In genomic region chr2:188077757-188078156, GRCh38 we compare ENCODE assay signal across 38 cellular contexts.
"Had no signal": no experiment of that assay in that cellular context is flagged by ENCODE, and none has a peak within 500 bp of the region (broad histone marks: within the 10 kb centered on the region; RNA-seq: fewer than 3 reads in every experiment).

No MANE protein-coding gene starts in this region.

- H3K4me3 Mint-ChIP-seq: activated B cell treated with CpG ODN at 0.5 μM for 24 hours; activated CD4-positive, alpha-beta memory T cell treated with anti-CD3 and anti-CD28 coated beads for 36 hours; activated CD4-positive, alpha-beta T cell treated with anti-CD3 and anti-CD28 coated beads, Interleukin-2, amount 10 ng/mL, durations not matched to agents 24 days and 14 days; activated CD8-positive, alpha-beta T cell treated with anti-CD3 and anti-CD28 coated beads for 36 hours; activated naive CD4-positive, alpha-beta T cell treated with anti-CD3 and anti-CD28 coated beads for 36 hours; activated naive CD8-positive, alpha-beta T cell treated with anti-CD3 and anti-CD28 coated beads for 36 hours; activated T-cell treated with anti-CD3 and anti-CD28 coated beads, Interleukin-2, amount 50 U/mL, for 4 hours; activated T-cell treated with anti-CD3 and anti-CD28 coated beads, Interleukin-2, amount 50 U/mL, for 72 hours; activated T-helper 1 cell treated with anti-CD3 and anti-CD28 coated beads, Interleukin-12 subunit alpha, Interleukin-12 subunit beta, Interleukin-2, Interleukin-4 antibody, amounts not matched to agents 30 ng/mL and 10 ng/mL and 1 ng/mL, durations not matched to agents 14 hours and 24 hours and 36 hours; activated T-helper 17 cell treated with anti-CD3 and anti-CD28 coated beads, Interleukin-2, amount 50 U/mL, for 72 hours; central memory CD8-positive, alpha-beta T cell; T-helper 1 cell treated with Interleukin-12 subunit alpha and Interleukin-12 subunit beta and Interleukin-4 antibody, amounts not matched to agents 30 μg/mL and 1 μg/mL, for 36 hours; T-helper 2 cell treated with Interferon-gamma antibody and Interleukin-4, amounts not matched to agents 5 μg/mL and 100 μg/mL, for 36 hours had no signal

- FAIRE-seq: bronchial epithelial cell, TTC549 had no signal

- H3K36me3 Mint-ChIP-seq: activated CD4-positive, alpha-beta memory T cell treated with anti-CD3 and anti-CD28 coated beads for 36 hours; activated naive CD8-positive, alpha-beta T cell treated with anti-CD3 and anti-CD28 coated beads for 36 hours; brain had no signal

- H3K9me3 ChIP-seq: adrenal gland had no signal

- DNase-seq: activated B cell treated with CpG ODN at 0.5 μM for 24 hours; activated CD4-positive, alpha-beta memory T cell treated with anti-CD3 and anti-CD28 coated beads for 36 hours; activated CD4-positive, alpha-beta T cell treated with anti-CD3 and anti-CD28 coated beads for 4 hours; activated CD4-positive, alpha-beta T cell treated with anti-CD3 and anti-CD28 coated beads, Interleukin-2, amount 10 ng/mL, durations not matched to agents 24 days and 14 days; activated CD4-positive, alpha-beta T cell treated with anti-CD3 and anti-CD28 coated beads, Interleukin-2, amount 50 U/mL, for 1 hour; activated CD4-positive, alpha-beta T cell treated with anti-CD3 and anti-CD28 coated beads, Interleukin-2, amount 50 U/mL, for 4 hours; activated CD4-positive, CD25-positive, alpha-beta regulatory T cell treated with anti-CD3 and anti-CD28 coated beads, Interleukin-2, amount 50 U/mL, for 72 hours; activated CD8-positive, alpha-beta memory T cell treated with anti-CD3 and anti-CD28 coated beads, Interleukin-2, amount 50 U/mL, for 4 hours; activated CD8-positive, alpha-beta T cell treated with anti-CD3 and anti-CD28 coated beads for 36 hours; activated effector memory CD4-positive, alpha-beta T cell treated with anti-CD3 and anti-CD28 coated beads, Interleukin-2, amount 50 U/mL, for 16 hours; activated gamma-delta T cell treated with Interleukin-2 at 50 U/mL for 16 hours; activated naive CD4-positive, alpha-beta T cell; activated naive CD4-positive, alpha-beta T cell treated with anti-CD3 and anti-CD28 coated beads for 36 hours; activated naive CD4-positive, alpha-beta T cell treated with anti-CD3 and anti-CD28 coated beads, Interleukin-2, amount 50 U/mL, for 16 hours; activated naive CD8-positive, alpha-beta T cell treated with anti-CD3 and anti-CD28 coated beads for 36 hours; activated T-cell treated with anti-CD3 and anti-CD28 coated beads for 4 hours; activated T-cell treated with anti-CD3 and anti-CD28 coated beads, Interleukin-2, amount 50 U/mL, for 1 hour; activated T-cell treated with anti-CD3 and anti-CD28 coated beads, Interleukin-2, amount 50 U/mL, for 4 hours; activated T-cell treated with anti-CD3 and anti-CD28 coated beads, Interleukin-2, amount 50 U/mL, for 72 hours; adrenal gland; amygdala; anterior cingulate cortex; caudate nucleus; cerebellar nuclear complex; T-helper 2 cell; T-helper 9 cell had no signal

- H3K4me1 ChIP-seq: adrenal gland, ascending aorta had no signal

- H3K27me3 Mint-ChIP-seq: activated B cell treated with CpG ODN at 0.5 μM for 24 hours; activated CD4-positive, alpha-beta memory T cell treated with anti-CD3 and anti-CD28 coated beads for 36 hours; activated CD4-positive, alpha-beta T cell treated with anti-CD3 and anti-CD28 coated beads, Interleukin-2, amount 10 ng/mL, durations not matched to agents 24 days and 14 days; activated CD8-positive, alpha-beta T cell treated with anti-CD3 and anti-CD28 coated beads for 36 hours; activated naive CD8-positive, alpha-beta T cell treated with anti-CD3 and anti-CD28 coated beads for 36 hours; activated T-helper 17 cell treated with anti-CD3 and anti-CD28 coated beads, Interleukin-2, amount 50 U/mL, for 72 hours; brain; central memory CD8-positive, alpha-beta T cell had no signal

- H3K9me3 Mint-ChIP-seq: activated CD4-positive, alpha-beta T cell treated with anti-CD3 and anti-CD28 coated beads, Interleukin-2, amount 10 ng/mL, durations not matched to agents 24 days and 14 days; activated T-helper 1 cell treated with anti-CD3 and anti-CD28 coated beads, Interleukin-12 subunit alpha, Interleukin-12 subunit beta, Interleukin-2, Interleukin-4 antibody, amounts not matched to agents 30 ng/mL and 10 ng/mL and 1 ng/mL, durations not matched to agents 14 hours and 24 hours and 36 hours had no signal

- H3K27ac Mint-ChIP-seq: activated B cell treated with CpG ODN at 0.5 μM for 24 hours; activated CD4-positive, alpha-beta memory T cell treated with anti-CD3 and anti-CD28 coated beads for 36 hours; activated CD4-positive, alpha-beta T cell treated with anti-CD3 and anti-CD28 coated beads, Interleukin-2, amount 10 ng/mL, durations not matched to agents 24 days and 14 days; activated CD8-positive, alpha-beta T cell treated with anti-CD3 and anti-CD28 coated beads for 36 hours; activated naive CD4-positive, alpha-beta T cell treated with anti-CD3 and anti-CD28 coated beads for 36 hours; activated naive CD4-positive, alpha-beta T cell treated with anti-CD3 and anti-CD28 coated beads, Interleukin-2, amount 50 U/mL, for 72 hours; activated naive CD8-positive, alpha-beta T cell treated with anti-CD3 and anti-CD28 coated beads for 36 hours; activated T-cell treated with anti-CD3 and anti-CD28 coated beads, Interleukin-2, amount 50 U/mL, for 72 hours; activated T-helper 1 cell treated with anti-CD3 and anti-CD28 coated beads, Interleukin-12 subunit alpha, Interleukin-12 subunit beta, Interleukin-2, Interleukin-4 antibody, amounts not matched to agents 30 ng/mL and 10 ng/mL and 1 ng/mL, durations not matched to agents 14 hours and 24 hours and 36 hours; activated T-helper 17 cell treated with anti-CD3 and anti-CD28 coated beads, Interleukin-2, amount 50 U/mL, for 72 hours; T-helper 1 cell treated with Interleukin-12 subunit alpha and Interleukin-12 subunit beta and Interleukin-4 antibody, amounts not matched to agents 30 μg/mL and 1 μg/mL, for 36 hours; T-helper 2 cell treated with Interferon-gamma antibody and Interleukin-4, amounts not matched to agents 5 μg/mL and 100 μg/mL, for 36 hours had no signal

- H3K27me3 ChIP-seq: adrenal gland, ascending aorta, cardiac muscle cell had no signal

- H3K4me1 Mint-ChIP-seq: activated B cell treated with CpG ODN at 0.5 μM for 24 hours; activated T-helper 17 cell treated with anti-CD3 and anti-CD28 coated beads, Interleukin-2, amount 50 U/mL, for 72 hours; central memory CD8-positive, alpha-beta T cell had no signal

- H3K27ac ChIP-seq: adrenal gland, ascending aorta, cardiac muscle cell, VCaP had no signal

- ATAC-seq: activated CD8-positive, alpha-beta T cell treated with anti-CD3 and anti-CD28 coated beads for 36 hours; activated naive CD4-positive, alpha-beta T cell treated with anti-CD3 and anti-CD28 coated beads, Interleukin-2, amount 50 U/mL, for 72 hours; activated T-cell treated with anti-CD3 and anti-CD28 coated beads, Interleukin-2, amount 50 U/mL, for 4 hours; activated T-cell treated with anti-CD3 and anti-CD28 coated beads, Interleukin-2, amount 50 U/mL, for 72 hours; activated T-helper 17 cell treated with anti-CD3 and anti-CD28 coated beads, Interleukin-2, amount 50 U/mL, for 72 hours had no signal

- H3K4me3 ChIP-seq: adrenal gland, ascending aorta, cardiac muscle cell had no signal

- H3K36me3 ChIP-seq: adrenal gland, ascending aorta, cardiac muscle cell had no signal
